Comparison of ENCODE assay signal across 1 cellular context in the genomic region with DNA sequence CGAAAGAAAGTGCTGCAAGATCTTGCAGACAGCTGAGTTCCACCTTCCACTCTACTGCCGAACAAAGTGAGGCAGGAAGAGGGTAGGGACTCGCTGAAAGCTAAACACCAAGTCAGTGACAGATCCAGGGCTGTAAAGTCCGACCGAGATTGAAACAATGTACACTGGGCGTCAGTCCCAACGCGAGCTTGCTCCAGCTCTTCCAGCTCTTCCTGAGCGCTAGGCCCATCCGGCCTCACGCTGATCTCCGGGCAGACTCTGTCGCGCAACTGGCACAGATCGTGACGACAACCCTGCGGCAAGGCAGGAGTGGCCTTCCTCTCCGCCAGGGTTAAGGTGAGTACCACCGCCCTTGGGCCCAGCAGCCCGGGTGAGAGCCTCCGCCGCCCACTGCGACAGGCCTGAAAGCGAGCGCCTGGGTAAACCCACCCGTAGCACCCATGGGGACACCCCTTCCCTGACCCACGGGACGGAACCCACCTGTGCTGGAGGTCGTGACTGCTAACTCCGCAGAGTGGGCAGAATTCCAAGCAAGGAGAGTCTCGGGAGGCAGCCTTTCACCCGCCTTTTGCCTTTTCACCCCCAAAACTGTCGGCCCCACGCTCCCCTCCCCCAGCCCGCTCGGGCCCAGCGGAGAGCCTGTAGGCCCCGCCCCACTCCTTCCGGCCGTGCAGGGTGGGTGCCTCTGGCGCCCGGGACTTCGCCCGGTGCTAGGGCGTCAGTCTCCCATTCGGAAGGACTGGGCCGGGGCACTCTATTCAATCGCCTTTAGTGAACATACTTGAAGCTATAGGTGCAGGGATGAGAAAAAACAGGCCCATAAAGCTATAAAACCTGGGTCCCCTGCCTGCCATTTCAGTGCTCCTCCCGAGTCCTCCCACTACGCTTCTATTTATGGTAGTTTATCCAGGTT.
TF ChIP-seq lines count a peak whose summit lies in the region.

A gene (plus strand): TSS at position 275 of the 913 bp plus-strand sequence.
A gene with protein sequence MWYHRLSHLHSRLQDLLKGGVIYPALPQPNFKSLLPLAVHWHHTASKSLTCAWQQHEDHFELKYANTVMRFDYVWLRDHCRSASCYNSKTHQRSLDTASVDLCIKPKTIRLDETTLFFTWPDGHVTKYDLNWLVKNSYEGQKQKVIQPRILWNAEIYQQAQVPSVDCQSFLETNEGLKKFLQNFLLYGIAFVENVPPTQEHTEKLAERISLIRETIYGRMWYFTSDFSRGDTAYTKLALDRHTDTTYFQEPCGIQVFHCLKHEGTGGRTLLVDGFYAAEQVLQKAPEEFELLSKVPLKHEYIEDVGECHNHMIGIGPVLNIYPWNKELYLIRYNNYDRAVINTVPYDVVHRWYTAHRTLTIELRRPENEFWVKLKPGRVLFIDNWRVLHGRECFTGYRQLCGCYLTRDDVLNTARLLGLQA (minus strand): TSS at position 641 of the 913 bp plus-strand sequence. CDS start 67,676 bp downstream, outside the sequence.

TF ChIP-seq in HEK293, 187 proteins besides CTCF, POLR2A, EP300 and RAD21 (continued from another document and continues in another):
- TF ChIP-seq, protein P1, sequence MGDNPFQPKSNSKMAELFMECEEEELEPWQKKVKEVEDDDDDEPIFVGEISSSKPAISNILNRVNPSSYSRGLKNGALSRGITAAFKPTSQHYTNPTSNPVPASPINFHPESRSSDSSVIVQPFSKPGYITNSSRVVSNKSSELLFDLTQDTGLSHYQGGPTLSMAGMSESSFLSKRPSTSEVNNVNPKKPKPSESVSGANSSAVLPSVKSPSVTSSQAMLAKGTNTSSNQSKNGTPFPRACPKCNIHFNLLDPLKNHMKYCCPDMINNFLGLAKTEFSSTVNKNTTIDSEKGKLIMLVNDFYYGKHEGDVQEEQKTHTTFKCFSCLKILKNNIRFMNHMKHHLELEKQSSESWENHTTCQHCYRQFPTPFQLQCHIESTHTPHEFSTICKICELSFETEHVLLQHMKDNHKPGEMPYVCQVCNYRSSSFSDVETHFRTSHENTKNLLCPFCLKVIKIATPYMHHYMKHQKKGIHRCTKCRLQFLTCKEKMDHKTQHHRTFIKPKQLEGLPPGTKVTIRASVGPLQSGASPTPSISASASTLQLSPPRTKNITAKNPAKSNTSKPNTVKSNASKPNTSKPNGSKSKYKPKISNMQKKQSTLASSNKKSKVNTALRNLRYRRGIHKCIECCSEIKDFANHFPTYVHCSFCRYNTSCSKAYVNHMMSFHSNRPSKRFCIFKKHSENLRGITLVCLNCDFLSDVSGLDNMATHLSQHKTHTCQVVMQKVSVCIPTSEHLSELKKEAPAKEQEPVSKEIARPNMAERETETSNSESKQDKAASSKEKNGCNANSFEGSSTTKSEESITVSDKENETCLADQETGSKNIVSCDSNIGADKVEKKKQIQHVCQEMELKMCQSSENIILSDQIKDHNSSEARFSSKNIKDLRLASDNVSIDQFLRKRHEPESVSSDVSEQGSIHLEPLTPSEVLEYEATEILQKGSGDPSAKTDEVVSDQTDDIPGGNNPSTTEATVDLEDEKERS (tag by site-specific recombination; IDR thresholded peaks at IDR 0.05) = no peak
- TF ChIP-seq ZNF121 (tag by site-specific recombination; IDR thresholded peaks at IDR 0.05) (no peak), FEZF1 (tag by site-specific recombination; IDR thresholded peaks at IDR 0.05) (no peak), KLF10 (tag by site-specific recombination; IDR thresholded peaks at IDR 0.05) (no peak), ZNF302 (tag by site-specific recombination; IDR thresholded peaks at IDR 0.05; ENCODE audit: low read depth) (no peak), ZNF600 (tag by site-specific recombination; IDR thresholded peaks at IDR 0.05) (peak; percentile 55; the same call in 1 of the 2 replicates), ZNF664 (tag by site-specific recombination; IDR thresholded peaks at IDR 0.05) (no peak), ZNF2 (tag by site-specific recombination; IDR thresholded peaks at IDR 0.05) (peak; percentile 93), ZNF10 (tag by site-specific recombination; IDR thresholded peaks at IDR 0.05) (no peak), GLIS1 (tag by site-specific recombination; IDR thresholded peaks at IDR 0.05) (peak; percentile 18; the same call in 1 of the 2 replicates), ZNF544 (tag by site-specific recombination; IDR thresholded peaks at IDR 0.05) (no peak), ZNF473 (tag by site-specific recombination; IDR thresholded peaks at IDR 0.05) (no peak), REPIN1 (tag by site-specific recombination; IDR thresholded peaks at IDR 0.05; ENCODE audit: low read depth) (no peak), ZNF501 (tag by site-specific recombination; IDR thresholded peaks at IDR 0.05) (peak; percentile 84), EGR2 (tag by site-specific recombination; IDR thresholded peaks at IDR 0.05; ENCODE audit: low read depth) (peak; percentile 65), ZNF169 (tag by site-specific recombination; IDR thresholded peaks at IDR 0.05) (no peak), GLIS2 (tag by site-specific recombination; IDR thresholded peaks at IDR 0.05) (peak; percentile 89), ZNF239 (tag by site-specific recombination; IDR thresholded peaks at IDR 0.05) (no peak), ZFHX2 (tag by site-specific recombination; conservative IDR thresholded peaks at IDR 0.05) (peak; percentile 78), ZNF140 (tag by site-specific recombination; IDR thresholded peaks at IDR 0.05) (no peak), ZNF624 (tag by site-specific recombination; IDR thresholded peaks at IDR 0.05) (no peak), ZNF311 (tag by site-specific recombination; IDR thresholded peaks at IDR 0.05; ENCODE audit: borderline replicate concordance) (no peak), KLF7 (tag by site-specific recombination; IDR thresholded peaks at IDR 0.05; ENCODE audit: borderline replicate concordance) (0 out of 2 replicates have a peak, but pooled peaks have one; percentile 47), KLF16 (tag by site-specific recombination; IDR thresholded peaks at IDR 0.05) (peak; percentile 58; the same call in 1 of the 2 replicates), KLF9 (tag by site-specific recombination; IDR thresholded peaks at IDR 0.05; ENCODE audit: low read depth) (peak; percentile 59; the same call in 1 of the 2 replicates), ZNF701 (tag by site-specific recombination; IDR thresholded peaks at IDR 0.05) (no peak), ZNF768 (tag by site-specific recombination; IDR thresholded peaks at IDR 0.05) (no peak), ZNF19 (tag by site-specific recombination; IDR thresholded peaks at IDR 0.05; ENCODE audit: low read depth) (no peak), ZNF585B (tag by site-specific recombination; IDR thresholded peaks at IDR 0.05) (no peak)
- TF ChIP-seq, protein P2, sequence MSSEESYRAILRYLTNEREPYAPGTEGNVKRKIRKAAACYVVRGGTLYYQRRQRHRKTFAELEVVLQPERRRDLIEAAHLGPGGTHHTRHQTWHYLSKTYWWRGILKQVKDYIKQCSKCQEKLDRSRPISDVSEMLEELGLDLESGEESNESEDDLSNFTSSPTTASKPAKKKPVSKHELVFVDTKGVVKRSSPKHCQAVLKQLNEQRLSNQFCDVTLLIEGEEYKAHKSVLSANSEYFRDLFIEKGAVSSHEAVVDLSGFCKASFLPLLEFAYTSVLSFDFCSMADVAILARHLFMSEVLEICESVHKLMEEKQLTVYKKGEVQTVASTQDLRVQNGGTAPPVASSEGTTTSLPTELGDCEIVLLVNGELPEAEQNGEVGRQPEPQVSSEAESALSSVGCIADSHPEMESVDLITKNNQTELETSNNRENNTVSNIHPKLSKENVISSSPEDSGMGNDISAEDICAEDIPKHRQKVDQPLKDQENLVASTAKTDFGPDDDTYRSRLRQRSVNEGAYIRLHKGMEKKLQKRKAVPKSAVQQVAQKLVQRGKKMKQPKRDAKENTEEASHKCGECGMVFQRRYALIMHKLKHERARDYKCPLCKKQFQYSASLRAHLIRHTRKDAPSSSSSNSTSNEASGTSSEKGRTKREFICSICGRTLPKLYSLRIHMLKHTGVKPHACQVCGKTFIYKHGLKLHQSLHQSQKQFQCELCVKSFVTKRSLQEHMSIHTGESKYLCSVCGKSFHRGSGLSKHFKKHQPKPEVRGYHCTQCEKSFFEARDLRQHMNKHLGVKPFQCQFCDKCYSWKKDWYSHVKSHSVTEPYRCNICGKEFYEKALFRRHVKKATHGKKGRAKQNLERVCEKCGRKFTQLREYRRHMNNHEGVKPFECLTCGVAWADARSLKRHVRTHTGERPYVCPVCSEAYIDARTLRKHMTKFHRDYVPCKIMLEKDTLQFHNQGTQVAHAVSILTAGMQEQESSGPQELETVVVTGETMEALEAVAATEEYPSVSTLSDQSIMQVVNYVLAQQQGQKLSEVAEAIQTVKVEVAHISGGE (tag by site-specific recombination; conservative IDR thresholded peaks at IDR 0.05; ENCODE audit: low read depth) = peak; percentile 52; the same call in 1 of the 2 replicates
- TF ChIP-seq, protein P3, sequence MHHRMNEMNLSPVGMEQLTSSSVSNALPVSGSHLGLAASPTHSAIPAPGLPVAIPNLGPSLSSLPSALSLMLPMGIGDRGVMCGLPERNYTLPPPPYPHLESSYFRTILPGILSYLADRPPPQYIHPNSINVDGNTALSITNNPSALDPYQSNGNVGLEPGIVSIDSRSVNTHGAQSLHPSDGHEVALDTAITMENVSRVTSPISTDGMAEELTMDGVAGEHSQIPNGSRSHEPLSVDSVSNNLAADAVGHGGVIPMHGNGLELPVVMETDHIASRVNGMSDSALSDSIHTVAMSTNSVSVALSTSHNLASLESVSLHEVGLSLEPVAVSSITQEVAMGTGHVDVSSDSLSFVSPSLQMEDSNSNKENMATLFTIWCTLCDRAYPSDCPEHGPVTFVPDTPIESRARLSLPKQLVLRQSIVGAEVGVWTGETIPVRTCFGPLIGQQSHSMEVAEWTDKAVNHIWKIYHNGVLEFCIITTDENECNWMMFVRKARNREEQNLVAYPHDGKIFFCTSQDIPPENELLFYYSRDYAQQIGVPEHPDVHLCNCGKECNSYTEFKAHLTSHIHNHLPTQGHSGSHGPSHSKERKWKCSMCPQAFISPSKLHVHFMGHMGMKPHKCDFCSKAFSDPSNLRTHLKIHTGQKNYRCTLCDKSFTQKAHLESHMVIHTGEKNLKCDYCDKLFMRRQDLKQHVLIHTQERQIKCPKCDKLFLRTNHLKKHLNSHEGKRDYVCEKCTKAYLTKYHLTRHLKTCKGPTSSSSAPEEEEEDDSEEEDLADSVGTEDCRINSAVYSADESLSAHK (tag by site-specific recombination; IDR thresholded peaks at IDR 0.05) = no peak
- TF ChIP-seq, protein P4, sequence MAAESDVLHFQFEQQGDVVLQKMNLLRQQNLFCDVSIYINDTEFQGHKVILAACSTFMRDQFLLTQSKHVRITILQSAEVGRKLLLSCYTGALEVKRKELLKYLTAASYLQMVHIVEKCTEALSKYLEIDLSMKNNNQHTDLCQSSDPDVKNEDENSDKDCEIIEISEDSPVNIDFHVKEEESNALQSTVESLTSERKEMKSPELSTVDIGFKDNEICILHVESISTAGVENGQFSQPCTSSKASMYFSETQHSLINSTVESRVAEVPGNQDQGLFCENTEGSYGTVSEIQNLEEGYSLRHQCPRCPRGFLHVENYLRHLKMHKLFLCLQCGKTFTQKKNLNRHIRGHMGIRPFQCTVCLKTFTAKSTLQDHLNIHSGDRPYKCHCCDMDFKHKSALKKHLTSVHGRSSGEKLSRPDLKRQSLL (tag by site-specific recombination; IDR thresholded peaks at IDR 0.05) = 0 out of 2 replicates have a peak, but pooled peaks have one; percentile 2
- TF ChIP-seq, protein P5, sequence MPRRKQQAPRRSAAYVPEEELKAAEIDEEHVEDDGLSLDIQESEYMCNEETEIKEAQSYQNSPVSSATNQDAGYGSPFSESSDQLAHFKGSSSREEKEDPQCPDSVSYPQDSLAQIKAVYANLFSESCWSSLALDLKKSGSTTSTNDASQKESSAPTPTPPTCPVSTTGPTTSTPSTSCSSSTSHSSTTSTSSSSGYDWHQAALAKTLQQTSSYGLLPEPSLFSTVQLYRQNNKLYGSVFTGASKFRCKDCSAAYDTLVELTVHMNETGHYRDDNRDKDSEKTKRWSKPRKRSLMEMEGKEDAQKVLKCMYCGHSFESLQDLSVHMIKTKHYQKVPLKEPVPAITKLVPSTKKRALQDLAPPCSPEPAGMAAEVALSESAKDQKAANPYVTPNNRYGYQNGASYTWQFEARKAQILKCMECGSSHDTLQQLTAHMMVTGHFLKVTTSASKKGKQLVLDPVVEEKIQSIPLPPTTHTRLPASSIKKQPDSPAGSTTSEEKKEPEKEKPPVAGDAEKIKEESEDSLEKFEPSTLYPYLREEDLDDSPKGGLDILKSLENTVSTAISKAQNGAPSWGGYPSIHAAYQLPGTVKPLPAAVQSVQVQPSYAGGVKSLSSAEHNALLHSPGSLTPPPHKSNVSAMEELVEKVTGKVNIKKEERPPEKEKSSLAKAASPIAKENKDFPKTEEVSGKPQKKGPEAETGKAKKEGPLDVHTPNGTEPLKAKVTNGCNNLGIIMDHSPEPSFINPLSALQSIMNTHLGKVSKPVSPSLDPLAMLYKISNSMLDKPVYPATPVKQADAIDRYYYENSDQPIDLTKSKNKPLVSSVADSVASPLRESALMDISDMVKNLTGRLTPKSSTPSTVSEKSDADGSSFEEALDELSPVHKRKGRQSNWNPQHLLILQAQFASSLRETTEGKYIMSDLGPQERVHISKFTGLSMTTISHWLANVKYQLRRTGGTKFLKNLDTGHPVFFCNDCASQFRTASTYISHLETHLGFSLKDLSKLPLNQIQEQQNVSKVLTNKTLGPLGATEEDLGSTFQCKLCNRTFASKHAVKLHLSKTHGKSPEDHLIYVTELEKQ (tag by site-specific recombination; IDR thresholded peaks at IDR 0.05; ENCODE audit: borderline replicate concordance) = no peak
- TF ChIP-seq, protein P6, sequence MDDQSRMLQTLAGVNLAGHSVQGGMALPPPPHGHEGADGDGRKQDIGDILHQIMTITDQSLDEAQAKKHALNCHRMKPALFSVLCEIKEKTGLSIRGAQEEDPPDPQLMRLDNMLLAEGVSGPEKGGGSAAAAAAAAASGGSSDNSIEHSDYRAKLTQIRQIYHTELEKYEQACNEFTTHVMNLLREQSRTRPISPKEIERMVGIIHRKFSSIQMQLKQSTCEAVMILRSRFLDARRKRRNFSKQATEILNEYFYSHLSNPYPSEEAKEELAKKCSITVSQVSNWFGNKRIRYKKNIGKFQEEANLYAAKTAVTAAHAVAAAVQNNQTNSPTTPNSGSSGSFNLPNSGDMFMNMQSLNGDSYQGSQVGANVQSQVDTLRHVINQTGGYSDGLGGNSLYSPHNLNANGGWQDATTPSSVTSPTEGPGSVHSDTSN (CRISPR knock-in tag; IDR thresholded peaks at IDR 0.05) = no peak; the same call in 1 of the 2 replicates
- TF ChIP-seq, protein P7, sequence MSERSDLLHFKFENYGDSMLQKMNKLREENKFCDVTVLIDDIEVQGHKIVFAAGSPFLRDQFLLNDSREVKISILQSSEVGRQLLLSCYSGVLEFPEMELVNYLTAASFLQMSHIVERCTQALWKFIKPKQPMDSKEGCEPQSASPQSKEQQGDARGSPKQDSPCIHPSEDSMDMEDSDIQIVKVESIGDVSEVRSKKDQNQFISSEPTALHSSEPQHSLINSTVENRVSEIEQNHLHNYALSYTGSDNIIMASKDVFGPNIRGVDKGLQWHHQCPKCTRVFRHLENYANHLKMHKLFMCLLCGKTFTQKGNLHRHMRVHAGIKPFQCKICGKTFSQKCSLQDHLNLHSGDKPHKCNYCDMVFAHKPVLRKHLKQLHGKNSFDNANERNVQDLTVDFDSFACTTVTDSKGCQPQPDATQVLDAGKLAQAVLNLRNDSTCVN (tag by site-specific recombination; optimal IDR thresholded peaks at IDR 0.05) = peak; percentile 38
